16 cellular contexts compared by ENCODE assay signal in the genomic region with DNA sequence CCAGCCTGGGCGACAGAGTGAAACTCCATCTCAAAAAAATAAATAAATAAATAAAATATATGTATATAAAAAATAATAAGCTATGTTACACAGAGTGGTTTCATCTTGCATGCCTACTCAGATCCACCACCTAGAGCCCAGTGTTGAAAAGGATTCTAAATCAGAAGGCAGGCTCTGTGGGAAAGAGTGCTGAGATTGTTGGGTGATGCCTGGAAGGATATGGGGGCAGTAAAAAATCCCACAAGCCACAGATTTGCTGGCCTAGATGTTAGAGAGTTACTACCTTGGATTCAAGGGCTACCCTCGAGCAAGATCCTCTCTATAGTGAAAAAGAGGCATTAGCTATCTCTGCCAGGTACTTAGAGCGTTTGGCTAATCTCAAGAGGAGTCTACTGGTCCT.
"Had no signal": no experiment of that assay in that cellular context is flagged by ENCODE, and none has a peak within 500 bp of the region (broad histone marks: within the 10 kb centered on the region; RNA-seq: fewer than 3 reads in every experiment).

No MANE protein-coding gene starts in this region.

- H3K36me3 ChIP-seq: brain microvascular endothelial cell, left lung, tibial artery had no signal

- H3K9me3 ChIP-seq: left lung, tibial artery had no signal

- H3K4me1 ChIP-seq: left lung had no signal

- ATAC-seq: activated CD4-positive, alpha-beta T cell treated with anti-CD3 and anti-CD28 coated beads for 36 hours had no signal

- DNase-seq: activated CD4-positive, alpha-beta T cell treated with anti-CD3 and anti-CD28 coated beads for 36 hours; activated CD4-positive, alpha-beta T cell treated with anti-CD3 and anti-CD28 coated beads, Interleukin-2, amount 50 U/mL, for 48 hours; activated naive CD4-positive, alpha-beta T cell; activated naive CD8-positive, alpha-beta T cell treated with anti-CD3 and anti-CD28 coated beads, Interleukin-2, amount 10 ng/mL, durations not matched to agents 7 days and 5 days; activated T-cell treated with anti-CD3 and anti-CD28 coated beads for 4 hours; amygdala; brain microvascular endothelial cell; left lung; midbrain; occipital lobe; posterior cingulate gyrus; stimulated activated CD4-positive, alpha-beta T cell treated with anti-CD3 and anti-CD28 coated beads, Interleukin-12 subunit alpha, Interleukin-12 subunit beta, amount 100 ng/mL, for 4 hours; stimulated activated CD4-positive, alpha-beta T cell treated with anti-CD3 and anti-CD28 coated beads, Interleukin-1b, Interleukin-23, amount 100 ng/mL, for 48 hours; stimulated activated naive CD4-positive, alpha-beta T cell treated with Interleukin-2 at 50 U/mL for 16 hours; tibial artery had no signal

- H3K4me3 ChIP-seq: coronary artery, left lung, tibial artery had no signal

- H3K27me3 ChIP-seq: brain microvascular endothelial cell, left lung, tibial artery had no signal

- H3K27ac ChIP-seq: coronary artery, left lung, tibial artery had no signal
